In the genomic region with DNA sequence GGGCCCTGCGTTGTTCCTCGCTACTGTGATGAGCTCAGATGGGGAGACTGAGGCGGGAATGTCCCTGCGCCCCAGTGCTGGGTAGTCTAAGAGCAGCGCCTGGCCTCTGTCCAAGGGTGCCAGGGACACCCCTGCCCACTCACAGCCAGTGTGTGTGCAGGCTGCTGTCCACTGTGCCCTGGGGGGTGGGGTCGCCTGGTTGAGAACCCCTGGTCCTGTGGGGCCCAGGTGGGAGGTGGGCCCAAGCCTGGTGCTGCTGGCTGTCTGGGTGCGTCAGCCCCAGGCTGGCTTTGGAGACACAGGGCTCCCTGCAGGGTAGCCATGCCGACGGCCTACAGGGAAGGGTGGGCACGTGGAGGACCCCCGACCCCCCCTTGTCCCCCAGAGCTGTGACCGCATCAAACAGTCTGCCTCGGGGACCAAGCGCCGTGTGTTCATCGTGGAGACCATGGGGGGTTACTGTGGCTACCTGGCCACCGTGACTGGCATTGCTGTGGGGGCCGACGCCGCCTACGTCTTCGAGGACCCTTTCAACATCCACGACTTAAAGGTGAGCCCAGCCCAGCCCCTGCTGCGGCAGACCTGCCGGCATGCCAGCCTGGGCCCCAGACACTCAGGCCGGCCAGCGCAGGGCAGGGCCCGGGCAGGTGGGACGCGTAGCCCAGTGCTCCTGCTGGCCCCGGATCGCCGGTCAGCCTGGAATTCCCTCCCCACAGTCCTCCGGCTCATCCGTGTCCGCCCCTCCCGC, we compare ENCODE assay signal across 26 cellular contexts. TPM values are rescaled to one million over a fixed set of nuclear protein-coding genes. Genes with fewer than 3 reads are reported as not detected.
"Had no signal": no experiment of that assay in that cellular context is flagged by ENCODE, and none has a peak within 500 bp of the region (broad histone marks: within the 10 kb centered on the region; RNA-seq: fewer than 3 reads in every experiment).

No MANE protein-coding gene starts in this region.

- H3K27me3 Mint-ChIP-seq: IgD-negative memory B cell had no signal

- ATAC-seq: Panc1, PC-3 had no signal

- H3K36me3 Mint-ChIP-seq: IgD-negative memory B cell had no signal

- H3K9me3 ChIP-seq: SK-N-SH had no signal

- H3K4me3 Mint-ChIP-seq: IgD-negative memory B cell had no signal

- H3K9ac ChIP-seq: SK-N-SH had no signal

- DNase-seq: KBM-7, MV-4-11, NCI-H1048, NCI-H1105, NCI-H1417, NCI-H1436 treated with DMSO at 0.1 percent for 48 hours, NCI-H1694, NCI-H187 treated with DMSO at 0.1 percent for 48 hours, NCI-H2029 treated with DMSO at 0.1 percent for 48 hours, NCI-H2107, NCI-H2227 treated with DMSO at 0.1 percent for 48 hours, NCI-H524 treated with DMSO at 0.1 percent for 48 hours, NCI-H69, NCI-H774, PC-3, SHP77, SK-N-SH had no signal

- H3K27ac ChIP-seq: RWPE1 had no signal

- H3K4me2 ChIP-seq: SK-N-SH had no signal

- H3K9me3 Mint-ChIP-seq: IgD-negative memory B cell had no signal

- H3K27ac Mint-ChIP-seq: IgD-negative memory B cell had no signal

- H3K4me1 Mint-ChIP-seq: IgD-negative memory B cell had no signal

RNA-seq across cellular contexts. Expression of gene TRPM2, which starts 29.1 kb away (rescaled TPM):
- total RNA-seq: LHCN-M2 had no signal
- polyA plus RNA-seq: SK-N-SH had no signal

RNA-seq across cellular contexts. Expression of gene AIRE, which starts 38.6 kb away (rescaled TPM):
- total RNA-seq: HT1080, LHCN-M2, MCF 10A, NCI-H460, OCI-LY7, PC-3, SK-MEL-5 had no signal
- polyA plus RNA-seq: SK-N-SH had no signal
